ENCODE assay signal across 10 cellular contexts in genomic region chr6:28490191-28490890, GRCh38. TPM values are rescaled to one million over a fixed set of nuclear protein-coding genes. Genes with fewer than 3 reads are reported as not detected.
DNase-seq lines count a peak whose midpoint lies in the region; ATAC-seq and TF ChIP-seq lines count a peak whose summit lies in the region.
"Had no signal": no experiment of that assay in that cellular context is flagged by ENCODE, and none has a peak within 500 bp of the region (broad histone marks: within the 10 kb centered on the region; RNA-seq: fewer than 3 reads in every experiment).

No MANE protein-coding gene starts in this region.

- DNase-seq in NCI-H1694 treated with DMSO at 0.1 percent for 48 hours (lab: John Stamatoyannopoulos, UW) (peak; percentile 33), NCI-H1694 (lab: John Stamatoyannopoulos, UW) (no peak), Panc1 (ENCODE audit: low read depth, low spot score) (no peak), fibroblast of the aortic adventitia (ENCODE audit: low read depth) (no peak), NCI-H748 (lab: John Stamatoyannopoulos, UW; ENCODE audit: unreplicated experiment) (no peak), NCI-H1048 (lab: John Stamatoyannopoulos, UW) (no peak)
- peak; percentile 34 for DNase-seq in stimulated activated CD8-positive, alpha-beta memory T cell treated with anti-CD3 and anti-CD28 coated beads, Interleukin-4, amount 100 ng/mL, for 48 hours
- DNase-seq in activated CD8-positive, alpha-beta memory T cell treated with anti-CD3 and anti-CD28 coated beads, Interleukin-2, amount 50 U/mL, for 48 hours: no peak

- no peaks in the 10 kb centered on the region for H3K9me3 ChIP-seq in Panc1 (ENCODE audit: control insufficient read depth, insufficient read depth, low read depth, low read length)

- TF ChIP-seq CTCF in Panc1 (IDR thresholded peaks at IDR 0.05) (no peak), fibroblast of the aortic adventitia (IDR thresholded peaks at IDR 0.05; ENCODE audit: insufficient read depth, low read length) (no peak)

- H3K36me3 ChIP-seq in Panc1 (ENCODE audit: control insufficient read depth, insufficient read depth, low read length): no peaks in the 10 kb centered on the region

- H3K4me3 ChIP-seq in Panc1 (ENCODE audit: low read depth in 2 of 2, low read length in 2 of 2) (peak overlapping the region; percentile 72 to 88), fibroblast of the aortic adventitia (ENCODE audit: low read depth, low read length) (peak overlapping the region; percentile 65)

- peak; percentile 57 for ATAC-seq in Panc1

- H3K27ac ChIP-seq in Panc1 (ENCODE audit: low read length): peak overlapping the region; percentile 83
- H3K27ac ChIP-seq: C4-2B, skin epidermis had no signal

- intact Hi-C loops in Panc1 (cut with micrococcal nuclease; ENCODE audit: unreplicated experiment): no loop called here

- CTCF ChIA-PET in Panc1 (lab: Charles Lee): no interaction called here

- peaks cover 4% of the 10 kb centered on the region; the same call in 1 of the 2 replicates for H3K4me1 ChIP-seq in Panc1 (ENCODE audit: control insufficient read depth, insufficient read depth, low read length)

- in situ Hi-C loops in Panc1 (cut with HindIII; ENCODE audit: low pct_unique_long_range_greater_than_20kb, low sequenced_read_pairs): no loop called here

- POLR2A ChIA-PET in Panc1 (lab: Charles Lee): no interaction called here

- H3K27me3 ChIP-seq in Panc1 (ENCODE audit: control insufficient read depth, insufficient read depth, low read length): no peaks in the 10 kb centered on the region

- TSS peak; percentile 94 for BruUV-seq in Panc1 (replicated peaks; lab: Mats Ljungman, UMichigan)

RNA-seq across cellular contexts. Expression of gene GPX6, which starts 25.3 kb away (rescaled TPM):
- not detected for total RNA-seq in Panc1 (2021; ENCODE audit: unreplicated experiment)
- polyA plus RNA-seq in Panc1 (2012; ENCODE audit: insufficient read length): not detected
- not detected in 2 replicates for total RNA-seq in fibroblast of the aortic adventitia (ENCODE audit: low replicate concordance)

RNA-seq across cellular contexts. Expression of gene GPX5, which starts 35.3 kb away (rescaled TPM):
- total RNA-seq in Panc1 (2021; ENCODE audit: unreplicated experiment) (not detected), fibroblast of the aortic adventitia (ENCODE audit: low replicate concordance) (not detected in 2 replicates)
- polyA plus RNA-seq in Panc1 (2012; ENCODE audit: insufficient read length): not detected

RNA-seq across cellular contexts. Expression of gene ZSCAN23, which starts 47.0 kb away (rescaled TPM):
- 1.6 TPM for total RNA-seq in Panc1 (2021; ENCODE audit: unreplicated experiment)
- polyA plus RNA-seq in Panc1 (2012; ENCODE audit: insufficient read length): 0.69 TPM
- 6.7 and 12.0 TPM in 2 replicates for total RNA-seq in fibroblast of the aortic adventitia (ENCODE audit: low replicate concordance)

Comparison
In these comparisons a context has a peak if more than half of its experiments do, and no peak if none do; other contexts are left out.
1. DNase-seq: peak in NCI-H1694 treated with DMSO at 0.1 percent for 48 hours (single experiment) and stimulated activated CD8-positive, alpha-beta memory T cell treated with anti-CD3 and anti-CD28 coated beads, Interleukin-4, amount 100 ng/mL, for 48 hours (single experiment); none in NCI-H1694 (single experiment), Panc1 (single experiment), fibroblast of the aortic adventitia (single experiment), activated CD8-positive, alpha-beta memory T cell treated with anti-CD3 and anti-CD28 coated beads, Interleukin-2, amount 50 U/mL, for 48 hours (single experiment), NCI-H748 (single experiment) and NCI-H1048 (single experiment).